Comparison of ENCODE assay signal across 2 cellular contexts in genomic region chr9:131404987-131405386, GRCh38.
TF ChIP-seq lines count a peak whose summit lies in the region.

No MANE protein-coding gene starts in this region.

TF ChIP-seq in GM23338, 12 proteins besides CTCF, POLR2A, EP300 and RAD21 (continued from another document):
- TF ChIP-seq, protein P1, sequence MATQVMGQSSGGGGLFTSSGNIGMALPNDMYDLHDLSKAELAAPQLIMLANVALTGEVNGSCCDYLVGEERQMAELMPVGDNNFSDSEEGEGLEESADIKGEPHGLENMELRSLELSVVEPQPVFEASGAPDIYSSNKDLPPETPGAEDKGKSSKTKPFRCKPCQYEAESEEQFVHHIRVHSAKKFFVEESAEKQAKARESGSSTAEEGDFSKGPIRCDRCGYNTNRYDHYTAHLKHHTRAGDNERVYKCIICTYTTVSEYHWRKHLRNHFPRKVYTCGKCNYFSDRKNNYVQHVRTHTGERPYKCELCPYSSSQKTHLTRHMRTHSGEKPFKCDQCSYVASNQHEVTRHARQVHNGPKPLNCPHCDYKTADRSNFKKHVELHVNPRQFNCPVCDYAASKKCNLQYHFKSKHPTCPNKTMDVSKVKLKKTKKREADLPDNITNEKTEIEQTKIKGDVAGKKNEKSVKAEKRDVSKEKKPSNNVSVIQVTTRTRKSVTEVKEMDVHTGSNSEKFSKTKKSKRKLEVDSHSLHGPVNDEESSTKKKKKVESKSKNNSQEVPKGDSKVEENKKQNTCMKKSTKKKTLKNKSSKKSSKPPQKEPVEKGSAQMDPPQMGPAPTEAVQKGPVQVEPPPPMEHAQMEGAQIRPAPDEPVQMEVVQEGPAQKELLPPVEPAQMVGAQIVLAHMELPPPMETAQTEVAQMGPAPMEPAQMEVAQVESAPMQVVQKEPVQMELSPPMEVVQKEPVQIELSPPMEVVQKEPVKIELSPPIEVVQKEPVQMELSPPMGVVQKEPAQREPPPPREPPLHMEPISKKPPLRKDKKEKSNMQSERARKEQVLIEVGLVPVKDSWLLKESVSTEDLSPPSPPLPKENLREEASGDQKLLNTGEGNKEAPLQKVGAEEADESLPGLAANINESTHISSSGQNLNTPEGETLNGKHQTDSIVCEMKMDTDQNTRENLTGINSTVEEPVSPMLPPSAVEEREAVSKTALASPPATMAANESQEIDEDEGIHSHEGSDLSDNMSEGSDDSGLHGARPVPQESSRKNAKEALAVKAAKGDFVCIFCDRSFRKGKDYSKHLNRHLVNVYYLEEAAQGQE (IDR thresholded peaks at IDR 0.05; ENCODE audit: unreplicated experiment): no peak
- TF ChIP-seq EZH2 (IDR thresholded peaks at IDR 0.05; ENCODE audit: low read depth, unreplicated experiment) (no peak), ZNF462 (CRISPR knock-in tag; IDR thresholded peaks at IDR 0.05) (no peak)

TF ChIP-seq in WTC11, 78 proteins besides CTCF, POLR2A, EP300 and RAD21 (continued from another document):
- TF ChIP-seq FOXP4 (CRISPR knock-in tag; IDR thresholded peaks at IDR 0.05): no peak
- no peak for TF ChIP-seq ZNF423 (CRISPR knock-in tag; IDR thresholded peaks at IDR 0.05)
- TF ChIP-seq, protein P2, sequence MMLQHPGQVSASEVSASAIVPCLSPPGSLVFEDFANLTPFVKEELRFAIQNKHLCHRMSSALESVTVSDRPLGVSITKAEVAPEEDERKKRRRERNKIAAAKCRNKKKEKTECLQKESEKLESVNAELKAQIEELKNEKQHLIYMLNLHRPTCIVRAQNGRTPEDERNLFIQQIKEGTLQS (CRISPR knock-in tag; conservative IDR thresholded peaks at IDR 0.05): no peak
- no peak for TF ChIP-seq ZNF219 (CRISPR knock-in tag; IDR thresholded peaks at IDR 0.05; ENCODE audit: borderline replicate concordance)
- TF ChIP-seq TEAD4 (CRISPR knock-in tag; IDR thresholded peaks at IDR 0.05): no peak
- TF ChIP-seq NFYB (CRISPR knock-in tag; conservative IDR thresholded peaks at IDR 0.05; ENCODE audit: low read depth): no peak
- TF ChIP-seq ESRRA (CRISPR knock-in tag; IDR thresholded peaks at IDR 0.05; ENCODE audit: borderline replicate concordance): no peak
- no peak for TF ChIP-seq MAX (CRISPR knock-in tag; IDR thresholded peaks at IDR 0.05)
- TF ChIP-seq, protein P3, sequence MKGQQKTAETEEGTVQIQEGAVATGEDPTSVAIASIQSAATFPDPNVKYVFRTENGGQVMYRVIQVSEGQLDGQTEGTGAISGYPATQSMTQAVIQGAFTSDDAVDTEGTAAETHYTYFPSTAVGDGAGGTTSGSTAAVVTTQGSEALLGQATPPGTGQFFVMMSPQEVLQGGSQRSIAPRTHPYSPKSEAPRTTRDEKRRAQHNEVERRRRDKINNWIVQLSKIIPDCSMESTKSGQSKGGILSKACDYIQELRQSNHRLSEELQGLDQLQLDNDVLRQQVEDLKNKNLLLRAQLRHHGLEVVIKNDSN (CRISPR knock-in tag; IDR thresholded peaks at IDR 0.05): no peak
